Comparison of ENCODE assay signal across 12 cellular contexts in genomic region chr21:21612446-21612845, GRCh38.
A peak's percentile ranks its signal among the peaks of the same experiment; 100 is the strongest.
DNase-seq lines count a peak whose midpoint lies in the region; ATAC-seq, FAIRE-seq and TF ChIP-seq lines count a peak whose summit lies in the region.
"Had no signal": no experiment of that assay in that cellular context is flagged by ENCODE, and none has a peak within 500 bp of the region (broad histone marks: within the 10 kb centered on the region; RNA-seq: fewer than 3 reads in every experiment).

No MANE protein-coding gene starts in this region.

- no peaks in the 10 kb centered on the region for H3K23me2 ChIP-seq in H9 (ENCODE audit: insufficient read length, low read depth, low read length, poor library complexity, severe bottlenecking)

- no peak overlapping the region for H2AK5ac ChIP-seq in H9 (ENCODE audit: insufficient read length, low read length)

- H3K36me3 Mint-ChIP-seq in H9 (ENCODE audit: insufficient read depth in 1 of 3, low read depth in 3 of 3) (no peaks in the 10 kb centered on the region), osteocyte (ENCODE audit: unreplicated experiment) (no peaks in the 10 kb centered on the region)

- H2AFZ ChIP-seq in H9 (ENCODE audit: low read length): no peak overlapping the region

- H2BK12ac ChIP-seq in H9 (ENCODE audit: insufficient read length, low read depth, low read length): no peak overlapping the region

- POLR2A ChIA-PET in RWPE1 (lab: Yijun Ruan, JAX; ENCODE audit: low non-redundant PET): no interaction called here

- no peak for ATAC-seq in left colon

- H3K4me1 ChIP-seq in H9 (ENCODE audit: insufficient read depth, low read length): no peaks in the 10 kb centered on the region
- no peaks in the 10 kb centered on the region for H3K4me1 ChIP-seq in small intestine (ENCODE audit: control insufficient read depth in 2 of 2, insufficient read depth in 1 of 2, low read depth in 1 of 2, low read length in 1 of 2)
- H3K4me1 ChIP-seq: esophagus muscularis mucosa had no signal

- H4K20me1 ChIP-seq in H9 (ENCODE audit: control insufficient read depth, insufficient read depth, insufficient read length): no peaks in the 10 kb centered on the region

- no peak overlapping the region for H3K4me2 ChIP-seq in H9 (ENCODE audit: insufficient read depth, insufficient read length, low read length)

- CTCF ChIA-PET in RWPE1 (lab: Yijun Ruan, JAX): interaction anchor here (0.7 kb wide), 1 partner anchor 576 kb away, joined by 3 read pairs; no protein-coding TSS in a partner anchor

- H3K27ac Mint-ChIP-seq in H9 (0 out of 7 replicates have a peak overlapping the region, but pooled peaks of 1 of the 3 experiments have one; percentile 12), osteocyte (ENCODE audit: unreplicated experiment) (peak overlapping the region; percentile 77)

- no peak overlapping the region for H3K18ac ChIP-seq in H9 (ENCODE audit: insufficient read length, low read depth, low read length)

- no peak overlapping the region for H2BK20ac ChIP-seq in H9 (ENCODE audit: low read depth, low read length, poor library complexity, severe bottlenecking)

- no peak overlapping the region for H2BK15ac ChIP-seq in H9 (ENCODE audit: low read depth, low read length)

- H3K4me3 Mint-ChIP-seq in H9 (no peak overlapping the region), osteocyte (ENCODE audit: unreplicated experiment) (peak overlapping the region; percentile 21)

- H2BK120ac ChIP-seq in H9 (ENCODE audit: low read depth, low read length, poor library complexity, severe bottlenecking): no peak overlapping the region

- H3K56ac ChIP-seq in H9 (ENCODE audit: insufficient read length, low read depth, low read length): no peak overlapping the region

- no peak for FAIRE-seq in small intestine (lab: Jason Lieb, UNC)

- no peaks in the 10 kb centered on the region for H3K79me2 ChIP-seq in H9 (ENCODE audit: insufficient read depth, low read length)

- H3K27me3 ChIP-seq in H9 (ENCODE audit: insufficient read depth, low read length) (no peaks in the 10 kb centered on the region), small intestine (ENCODE audit: control insufficient read depth in 2 of 2, insufficient read depth in 2 of 2, low read length in 2 of 2) (no peaks in the 10 kb centered on the region)
- H3K27me3 ChIP-seq: esophagus muscularis mucosa had no signal

- H3K4me1 Mint-ChIP-seq in H9 (peaks cover 12 to 14% of the 10 kb centered on the region in 2 experiments), osteocyte (ENCODE audit: unreplicated experiment) (peaks cover 19% of the 10 kb centered on the region)

- no peaks in the 10 kb centered on the region for H3K79me1 ChIP-seq in H9 (ENCODE audit: insufficient read depth, low read depth, low read length, poor library complexity, severe bottlenecking)

- H3K9me3 Mint-ChIP-seq in H9: no peaks in the 10 kb centered on the region
- H3K9me3 Mint-ChIP-seq in osteocyte (ENCODE audit: unreplicated experiment): no peaks in the 10 kb centered on the region

- no peak overlapping the region for H4K8ac ChIP-seq in H9 (replicated peaks; ENCODE audit: insufficient read length, low read depth, low read length)

- H3K27ac ChIP-seq in H9 (ENCODE audit: insufficient read length, low read depth, low read length) (no peak overlapping the region), RWPE1 (no peak overlapping the region), small intestine (ENCODE audit: low read depth in 1 of 2, low read length in 1 of 2) (no peak overlapping the region)
- H3K27ac ChIP-seq: esophagus muscularis mucosa had no signal

- no peak overlapping the region for H3K4ac ChIP-seq in H9 (ENCODE audit: low read depth, low read length)

- no CpG with 5 or more reads among the region's 3 CpGs for WGBS in H9 (ENCODE audit: extremely low coverage, insufficient read length, low lambda C conversion rate)
- WGBS in small intestine, 3 donors: 57 to 71% (median 58%) methylated on average over 3 of the region's 3 CpGs

- no peaks in the 10 kb centered on the region for H3K27me3 Mint-ChIP-seq in H9 (ENCODE audit: low read depth)
- no peaks in the 10 kb centered on the region for H3K27me3 Mint-ChIP-seq in osteocyte (ENCODE audit: unreplicated experiment)

- no peak overlapping the region for H3K9ac ChIP-seq in H9 (ENCODE audit: extremely low read depth, insufficient read length, low read length)

- H2BK5ac ChIP-seq in H9 (ENCODE audit: insufficient read length, low read length): no peak overlapping the region

- peak; percentile 33 for DNase-seq in H9
- DNase-seq in RWPE1 (ENCODE audit: low spot score): peak; percentile 49
- peak; percentile 94 for DNase-seq in fibroblast of pulmonary artery (ENCODE audit: low read depth)
- no peak for DNase-seq in osteocyte (ENCODE audit: extremely low spot score, unreplicated experiment)
- no peak for DNase-seq in left colon
- no peak for DNase-seq in COLO668 (lab: John Stamatoyannopoulos, UW; ENCODE audit: unreplicated experiment)
- DNase-seq in small intestine: no peak
- no peak for DNase-seq in DMS53 treated with DMSO at 0.1 percent for 48 hours (lab: John Stamatoyannopoulos, UW; ENCODE audit: unreplicated experiment)
- DNase-seq: activated gamma-delta T cell, NCI-H1694 treated with DMSO at 0.1 percent for 48 hours, T1000 had no signal

- no peaks in the 10 kb centered on the region for H3K36me3 ChIP-seq in small intestine (ENCODE audit: control insufficient read depth in 2 of 2, insufficient read depth in 2 of 2, low read length in 2 of 2)
- H3K36me3 ChIP-seq: esophagus muscularis mucosa had no signal

- H4K91ac ChIP-seq in H9 (ENCODE audit: insufficient read length, low read depth, low read length): no peak overlapping the region

- TF ChIP-seq CTCF in H9 (conservative IDR thresholded peaks at IDR 0.05) (no peak), RWPE1 (conservative IDR thresholded peaks at IDR 0.05; ENCODE audit: low read depth) (no peak), fibroblast of pulmonary artery (IDR thresholded peaks at IDR 0.05; ENCODE audit: low read length, missing control alignments) (no peak), osteocyte (IDR thresholded peaks at IDR 0.05) (no peak)

- intact Hi-C loops in left colon (cut with DNase I, micrococcal nuclease): no loop called here

- H4K5ac ChIP-seq in H9 (ENCODE audit: insufficient read length, low read depth, low read length): no peak overlapping the region

- no peak overlapping the region for H3K14ac ChIP-seq in H9 (ENCODE audit: insufficient read depth, low read length)

- H3K4me3 ChIP-seq in fibroblast of pulmonary artery (replicated peaks; ENCODE audit: low read depth, low read length): no peak overlapping the region
- no peak overlapping the region for H3K4me3 ChIP-seq in small intestine (ENCODE audit: low read depth in 1 of 2, low read length in 2 of 2)
- H3K4me3 ChIP-seq: esophagus muscularis mucosa had no signal

- H3K23ac ChIP-seq in H9 (ENCODE audit: insufficient read length, low read depth, low read length): no peak overlapping the region

- no peak overlapping the region for H3T11ph ChIP-seq in H9 (ENCODE audit: low read length)

- H3K9me3 ChIP-seq in H9 (ENCODE audit: control insufficient read depth, low read depth, low read length) (no peaks in the 10 kb centered on the region), small intestine (ENCODE audit: control insufficient read depth, low read depth) (no peaks in the 10 kb centered on the region)
- H3K9me3 ChIP-seq: esophagus muscularis mucosa had no signal

Comparison
In these comparisons a context has a peak if more than half of its experiments do, and no peak if none do; other contexts are left out.
1. DNase-seq: peak in H9 (single experiment), RWPE1 (single experiment) and fibroblast of pulmonary artery (single experiment); none in osteocyte (single experiment), left colon (0 of 2), COLO668 (single experiment), small intestine (single experiment) and DMS53 treated with DMSO at 0.1 percent for 48 hours (single experiment).